13 cellular contexts compared by ENCODE assay signal in genomic region chr7:126411821-126412383, GRCh38.
DNase-seq lines count a peak whose midpoint lies in the region; ATAC-seq and TF ChIP-seq lines count a peak whose summit lies in the region.
"Had no signal": no experiment of that assay in that cellular context is flagged by ENCODE, and none has a peak within 500 bp of the region (broad histone marks: within the 10 kb centered on the region; RNA-seq: fewer than 3 reads in every experiment).

No MANE protein-coding gene starts in this region.

- intact Hi-C loops in Right ventricle myocardium superior (cut with DNase I) = no loop called here

- TF ChIP-seq POLR2A in gastroesophageal sphincter (IDR thresholded peaks at IDR 0.05) = no peak

- DNase-seq in GM12865 (ENCODE audit: low read depth) (peak; percentile 9), HT1080 (ENCODE audit: low read depth) (peak; percentile 7), Right ventricle myocardium superior (no peak), activated T-cell treated with anti-CD3 and anti-CD28 coated beads for 4 hours (no peak), RWPE1 (ENCODE audit: low spot score) (no peak)
- DNase-seq: activated naive CD4-positive, alpha-beta T cell treated with Interleukin-2 at 50 U/mL for 16 hours; KBM-7; left cardiac atrium; stimulated activated CD4-positive, alpha-beta T cell treated with anti-CD3 and anti-CD28 coated beads, Interleukin-2, amount 100 ng/mL, for 24 hours; T1000 had no signal

- no peaks in the 10 kb centered on the region for H3K27me3 ChIP-seq in gastroesophageal sphincter

- POLR2A ChIA-PET in RWPE1 (lab: Yijun Ruan, JAX; ENCODE audit: low non-redundant PET) = no interaction called here

- H3K27ac ChIP-seq in gastroesophageal sphincter (no peak overlapping the region), RWPE1 (no peak overlapping the region)

- H3K36me3 ChIP-seq in gastroesophageal sphincter = no peaks in the 10 kb centered on the region

- ATAC-seq in GM19452 (IDR thresholded peaks at IDR 0.05; ENCODE audit: unreplicated experiment) (peak; percentile 42), HG02798 (IDR thresholded peaks at IDR 0.05; ENCODE audit: poor library complexity, unreplicated experiment) (peak; percentile 81), Right ventricle myocardium superior (ENCODE audit: poor library complexity) (no peak), gastroesophageal sphincter (no peak)
- ATAC-seq: left cardiac atrium had no signal

- H3K4me3 ChIP-seq in GM12865 (ENCODE audit: low read depth, low read length) = peak overlapping the region; percentile 7; the same call in 1 of the 2 replicates
- no peak overlapping the region for H3K4me3 ChIP-seq in gastroesophageal sphincter

- WGBS in gastroesophageal sphincter (ENCODE audit: low coverage in 1 of 2), 2 donors = 36 to 56% methylated on average over 3 of the region's 3 CpGs

- TF ChIP-seq CTCF in GM12865 (IDR thresholded peaks at IDR 0.05; ENCODE audit: insufficient read depth, low read depth, low read length, missing control alignments) (no peak), gastroesophageal sphincter (IDR thresholded peaks at IDR 0.05) (no peak), RWPE1 (conservative IDR thresholded peaks at IDR 0.05; ENCODE audit: low read depth) (no peak)

- no peaks in the 10 kb centered on the region for H3K4me1 ChIP-seq in gastroesophageal sphincter

- no peaks in the 10 kb centered on the region for H3K9me3 ChIP-seq in gastroesophageal sphincter

- no peak for TF ChIP-seq EP300 in gastroesophageal sphincter (IDR thresholded peaks at IDR 0.05)

- CTCF ChIA-PET in RWPE1 (lab: Yijun Ruan, JAX) = interaction anchor here (0.7 kb wide), 1 partner anchor 30 kb away, joined by 4 read pairs; no protein-coding TSS in a partner anchor

Comparison
In these comparisons a context has a peak if more than half of its experiments do, and no peak if none do; other contexts are left out.
1. DNase-seq: peak in GM12865 (single experiment) and HT1080 (single experiment); none in Right ventricle myocardium superior (single experiment), activated T-cell treated with anti-CD3 and anti-CD28 coated beads for 4 hours (single experiment) and RWPE1 (single experiment).
2. ATAC-seq: peak in GM19452 (single experiment) and HG02798 (single experiment); none in Right ventricle myocardium superior (single experiment) and gastroesophageal sphincter (single experiment).